In the genomic region with DNA sequence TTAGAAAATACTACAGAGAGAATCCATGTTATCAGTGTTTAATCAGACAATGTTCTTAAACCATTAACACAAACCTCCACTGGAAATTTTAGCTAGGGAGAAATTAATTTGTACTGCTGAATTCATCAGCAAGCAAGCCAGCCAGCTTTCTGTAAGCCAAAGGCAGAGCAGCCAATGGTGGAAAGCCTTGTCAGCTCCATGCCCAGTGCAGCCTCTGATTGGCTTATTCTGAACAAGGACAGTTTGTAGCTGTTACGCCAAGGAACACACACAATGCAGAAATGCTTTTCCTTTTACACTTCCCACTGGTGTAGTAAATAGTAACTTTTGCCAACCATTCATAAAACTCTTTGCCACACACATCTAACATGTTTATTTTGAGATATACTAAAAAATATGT, we compare ENCODE assay signal across 9 cellular contexts.
A peak's percentile ranks its signal among the peaks of the same experiment; 100 is the strongest.
DNase-seq lines count a peak whose midpoint lies in the region; ATAC-seq, FAIRE-seq and TF ChIP-seq lines count a peak whose summit lies in the region.
"Had no signal": no experiment of that assay in that cellular context is flagged by ENCODE, and none has a peak within 500 bp of the region (broad histone marks: within the 10 kb centered on the region; RNA-seq: fewer than 3 reads in every experiment).

No MANE protein-coding gene starts in this region.

- H2AFZ ChIP-seq in endothelial cell of umbilical vein (ENCODE audit: low read depth, low read length): peak overlapping the region; percentile 48

- H3K4me1 ChIP-seq in endothelial cell of umbilical vein (ENCODE audit: control insufficient read depth, extremely low read depth, insufficient read depth, low read length) (no peaks in the 10 kb centered on the region), testis (no peaks in the 10 kb centered on the region)

- BruUV-seq in endothelial cell of umbilical vein (replicated peaks; lab: Mats Ljungman, UMichigan): no TSS peak

- DNase-seq in RKO (ENCODE audit: low spot score): peak; percentile 34
- DNase-seq in endothelial cell of umbilical vein (ENCODE audit: low read depth, low spot score): peak; percentile 31
- DNase-seq in left kidney (ENCODE audit: low read depth, low spot score): peak; percentile 15
- peak; percentile 67 for DNase-seq in testis
- DNase-seq in activated CD4-positive, alpha-beta T cell treated with anti-CD3 and anti-CD28 coated beads, Interleukin-2, amount 50 U/mL, for 48 hours: no peak
- no peak for DNase-seq in MV-4-11 (lab: John Stamatoyannopoulos, UW)
- DNase-seq: NCI-H1694 had no signal

- H3K79me2 ChIP-seq in endothelial cell of umbilical vein (ENCODE audit: control insufficient read depth, insufficient read depth, low read length): no peaks in the 10 kb centered on the region

- CTCF ChIA-PET in endothelial cell of umbilical vein (lab: Charles Lee): interaction anchor here (0.7 to 1.3 kb wide), 2 partner anchors 8 to 266 kb away, joined by 3 read pairs; no protein-coding TSS in a partner anchor

- no peaks in the 10 kb centered on the region for H3K27me3 ChIP-seq in endothelial cell of umbilical vein (ENCODE audit: control insufficient read depth in 2 of 2, insufficient read depth in 2 of 2, low read length in 2 of 2)
- H3K27me3 ChIP-seq in testis: no peaks in the 10 kb centered on the region

- H3K4me3 ChIP-seq in endothelial cell of umbilical vein (replicated peaks in 1 of 3; ENCODE audit: insufficient read depth in 1 of 3, low read depth in 1 of 3, low read length in 3 of 3): no peak overlapping the region
- H3K4me3 ChIP-seq in testis: no peak overlapping the region

- WGBS in testis, 2 donors: 24 to 29% methylated on average over 1 of the region's 1 CpG

- TF ChIP-seq CTCF in endothelial cell of umbilical vein (IDR thresholded peaks at IDR 0.05; ENCODE audit: extremely low read depth in 1 of 2, insufficient read depth in 1 of 2, low read depth in 1 of 2, low read length in 2 of 2): no peak
- TF ChIP-seq CTCF in testis (IDR thresholded peaks at IDR 0.05): no peak

- intact Hi-C loops in endothelial cell of umbilical vein (cut with micrococcal nuclease): no loop called here
- intact Hi-C loops in testis (cut with DNase I; ENCODE audit: low total_unique reads): no loop called here

- H3K27ac ChIP-seq in endothelial cell of umbilical vein (ENCODE audit: insufficient read depth, low read depth, low read length) (no peak overlapping the region), testis (no peak overlapping the region)

- TF ChIP-seq POLR2A in endothelial cell of umbilical vein (IDR thresholded peaks at IDR 0.05; ENCODE audit: low read depth, low read length): no peak
- TF ChIP-seq POLR2A in testis (IDR thresholded peaks at IDR 0.05): no peak

- ATAC-seq in GM19023 (IDR thresholded peaks at IDR 0.05; ENCODE audit: unreplicated experiment) (no peak), HG03469 (IDR thresholded peaks at IDR 0.05; ENCODE audit: unreplicated experiment) (no peak)

- FAIRE-seq in endothelial cell of umbilical vein (lab: Jason Lieb, UNC): no peak

- POLR2A ChIA-PET in endothelial cell of umbilical vein (lab: Charles Lee): no interaction called here

- no peaks in the 10 kb centered on the region for H3K9me3 ChIP-seq in endothelial cell of umbilical vein (replicated peaks; ENCODE audit: control insufficient read depth, insufficient read depth, low read length)
- no peaks in the 10 kb centered on the region for H3K9me3 ChIP-seq in testis

- no peaks in the 10 kb centered on the region for H4K20me1 ChIP-seq in endothelial cell of umbilical vein (replicated peaks; ENCODE audit: control insufficient read depth, extremely low read depth, insufficient read depth, low read length)

- dilution Hi-C loops in endothelial cell of umbilical vein (cut with MboI; ENCODE audit: extremely low pct_ligation_motif_present, low sequenced_read_pairs): no loop called here

- no peaks in the 10 kb centered on the region for H3K9me1 ChIP-seq in endothelial cell of umbilical vein (replicated peaks; ENCODE audit: control insufficient read depth, extremely low read depth, insufficient read depth, low read length)

- H3K4me2 ChIP-seq in endothelial cell of umbilical vein (ENCODE audit: insufficient read depth, low read length): no peak overlapping the region

- H3K36me3 ChIP-seq in endothelial cell of umbilical vein (ENCODE audit: control insufficient read depth in 2 of 2, extremely low read depth in 1 of 2, insufficient read depth in 2 of 2, low read length in 2 of 2): no peaks in the 10 kb centered on the region
- H3K36me3 ChIP-seq in testis (ENCODE audit: low read depth, missing control alignments): no peaks in the 10 kb centered on the region

- no peak overlapping the region for H3K9ac ChIP-seq in endothelial cell of umbilical vein (replicated peaks; ENCODE audit: extremely low read depth, insufficient read depth, low read length)

TF ChIP-seq in endothelial cell of umbilical vein, 7 proteins besides CTCF, POLR2A, EP300 and RAD21:
- no peak for TF ChIP-seq GATA2 (IDR thresholded peaks at IDR 0.05; ENCODE audit: insufficient read depth, insufficient read length, low read depth, low read length)
- TF ChIP-seq JUN (IDR thresholded peaks at IDR 0.05; ENCODE audit: borderline replicate concordance, insufficient read depth, insufficient read length, low read depth): no peak
- TF ChIP-seq FOS (IDR thresholded peaks at IDR 0.05; ENCODE audit: borderline replicate concordance, insufficient read depth, low read length): no peak

Comparison
In these comparisons a context has a peak if more than half of its experiments do, and no peak if none do; other contexts are left out.
1. DNase-seq: peak in RKO (single experiment), endothelial cell of umbilical vein (single experiment), left kidney (single experiment) and testis (single experiment); none in activated CD4-positive, alpha-beta T cell treated with anti-CD3 and anti-CD28 coated beads, Interleukin-2, amount 50 U/mL, for 48 hours (0 of 2) and MV-4-11 (single experiment).